25 cellular contexts compared by ENCODE assay signal in the genomic region with DNA sequence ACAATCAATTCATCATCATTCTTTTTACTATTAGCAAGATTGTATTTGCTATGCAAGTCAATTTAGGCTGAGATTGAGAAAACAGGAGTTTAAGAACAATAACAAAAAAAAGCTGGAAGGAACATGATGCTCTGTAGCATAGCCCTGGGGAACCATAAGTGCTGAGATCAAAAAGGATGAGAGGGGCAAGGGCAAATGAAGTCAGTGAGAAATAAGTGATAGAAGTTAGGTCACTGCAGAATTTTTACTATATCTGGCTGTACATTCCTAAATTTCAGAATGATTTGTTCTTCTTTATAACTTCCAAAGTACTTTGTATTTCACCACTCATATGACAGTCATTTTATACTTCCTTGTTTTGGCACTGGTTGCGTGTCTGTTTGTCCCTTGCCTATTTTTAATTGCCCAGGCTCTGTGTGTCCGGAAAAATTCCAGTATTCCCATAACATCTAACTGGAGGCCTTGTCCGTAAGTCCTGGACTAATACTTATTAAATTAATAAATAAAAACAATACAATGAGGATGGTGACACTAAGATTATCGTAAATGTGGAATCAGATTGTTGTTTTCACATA.
"Had no signal": no experiment of that assay in that cellular context is flagged by ENCODE, and none has a peak within 500 bp of the region (broad histone marks: within the 10 kb centered on the region; RNA-seq: fewer than 3 reads in every experiment).

No MANE protein-coding gene starts in this region.

- H3K4me1 ChIP-seq: pancreas, prostate gland, sigmoid colon, stomach, thyroid gland, upper lobe of left lung, vagina had no signal

- H3K27ac ChIP-seq: neutrophil, pancreas, prostate gland, sigmoid colon, stomach, thoracic aorta, thyroid gland, tibial nerve, upper lobe of left lung, vagina had no signal

- H3K4me3 ChIP-seq: pancreas, prostate gland, right lobe of liver, sigmoid colon, stomach, thoracic aorta, thyroid gland, tibial nerve, upper lobe of left lung, vagina had no signal

- H3K9me3 ChIP-seq: neutrophil, pancreas, prostate gland, right lobe of liver, sigmoid colon, stomach, thoracic aorta, thyroid gland, tibial nerve, upper lobe of left lung, vagina had no signal

- H3K27me3 ChIP-seq: neutrophil, right lobe of liver, sigmoid colon, stomach, thyroid gland, tibial nerve, upper lobe of left lung, vagina had no signal

- DNase-seq: nephron progenitor cell; nucleus accumbens; pancreas; retina; right cardiac atrium; sigmoid colon; small intestine; stimulated activated CD4-positive, alpha-beta T cell treated with anti-CD3 and anti-CD28 coated beads, Interleukin-15, amount 100 ng/mL, for 24 hours; stimulated activated CD4-positive, alpha-beta T cell treated with anti-CD3 and anti-CD28 coated beads, Interleukin-2, amount 100 ng/mL, for 24 hours; stimulated activated CD4-positive, alpha-beta T cell treated with anti-CD3 and anti-CD28 coated beads, Interleukin-2, amount 100 ng/mL, for 48 hours; stimulated activated CD4-positive, alpha-beta T cell treated with anti-CD3 and anti-CD28 coated beads, Interleukin-4, amount 100 ng/mL, for 24 hours; stimulated activated naive B cell treated with anti-CD40 and anti-IgM and Interleukin-4, amounts not matched to agents 10 μg/mL and 1 μg/mL and 100 μg/mL, for 72 hours; stimulated activated naive CD4-positive, alpha-beta T cell treated with Interleukin-2 at 50 U/mL for 16 hours; stomach; thyroid gland; trophoblast cell; upper lobe of left lung had no signal

- H3K36me3 ChIP-seq: neutrophil, pancreas, prostate gland, right lobe of liver, sigmoid colon, stomach, thoracic aorta, thyroid gland, tibial nerve, upper lobe of left lung, vagina had no signal

- ATAC-seq: natural killer cell treated with Interleukin-12 subunit alpha and Interleukin-12 subunit beta and Interleukin-15 and Interleukin-18, amount 100 ng/mL, for 72 hours; pancreas; stimulated activated effector memory CD8-positive, alpha-beta T cell treated with anti-CD3 and anti-CD28 coated beads, Interleukin-12 subunit alpha, Interleukin-12 subunit beta, amount 100 ng/mL, for 72 hours; stimulated activated naive B cell treated with anti-CD40 and anti-IgM and Interleukin-4, amounts not matched to agents 10 μg/mL and 1 μg/mL and 100 μg/mL, for 72 hours had no signal
